Comparison of ENCODE assay signal across 19 cellular contexts in the genomic region with DNA sequence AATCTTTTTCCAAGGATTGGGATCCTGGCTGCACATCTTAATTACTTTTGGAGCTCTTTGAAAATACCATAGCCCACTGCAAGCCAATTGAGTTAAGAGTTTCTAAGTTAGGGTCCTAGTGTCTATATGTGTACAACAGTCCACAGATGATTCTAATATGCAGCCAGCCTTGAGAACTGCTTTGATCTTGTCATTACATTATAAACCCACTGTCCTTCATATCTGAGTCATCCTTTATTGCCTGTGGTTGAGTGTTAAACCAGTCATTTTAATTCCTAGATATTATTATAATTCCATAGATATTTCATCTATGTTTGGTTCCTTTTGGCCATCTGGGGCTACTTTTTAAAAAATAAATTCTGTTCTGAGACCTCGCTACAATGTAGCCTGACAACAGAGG.
"Had no signal": no experiment of that assay in that cellular context is flagged by ENCODE, and none has a peak within 500 bp of the region (broad histone marks: within the 10 kb centered on the region; RNA-seq: fewer than 3 reads in every experiment).

No MANE protein-coding gene starts in this region.

- H3K27ac Mint-ChIP-seq: activated naive CD8-positive, alpha-beta T cell treated with anti-CD3 and anti-CD28 coated beads, Interleukin-2, amount 10 ng/mL, durations not matched to agents 7 days and 5 days; dendritic cell treated with granulocyte-macrophage colony-stimulating factor and Interleukin-4, amounts not matched to agents 40 ng/mL and 50 ng/mL, for 4 days; naive thymus-derived CD8-positive, alpha-beta T cell had no signal

- DNase-seq: activated CD4-positive, alpha-beta T cell treated with anti-CD3 and anti-CD28 coated beads for 1 hour; activated CD4-positive, alpha-beta T cell treated with anti-CD3 and anti-CD28 coated beads, Interleukin-2, amount 50 U/mL, for 4 hours; activated naive CD4-positive, alpha-beta T cell; activated naive CD8-positive, alpha-beta T cell treated with anti-CD3 and anti-CD28 coated beads, Interleukin-2, amount 10 ng/mL, durations not matched to agents 7 days and 5 days; activated T-cell treated with anti-CD3 and anti-CD28 coated beads for 4 hours; anterior cingulate cortex; effector memory CD4-positive, alpha-beta T cell; heart right ventricle; naive thymus-derived CD8-positive, alpha-beta T cell; nucleus accumbens; sigmoid colon; stimulated activated CD4-positive, alpha-beta T cell treated with anti-CD3 and anti-CD28 coated beads, Interleukin-1b, Interleukin-23, amount 100 ng/mL, for 48 hours; stomach; T-helper 1 cell; testis had no signal

- FAIRE-seq: frontal cortex, islet of Langerhans had no signal

- H3K4me3 ChIP-seq: heart right ventricle, sigmoid colon, stomach, testis had no signal

- H3K27me3 Mint-ChIP-seq: activated naive CD8-positive, alpha-beta T cell treated with anti-CD3 and anti-CD28 coated beads, Interleukin-2, amount 10 ng/mL, durations not matched to agents 7 days and 5 days; dendritic cell treated with granulocyte-macrophage colony-stimulating factor and Interleukin-4, amounts not matched to agents 40 ng/mL and 50 ng/mL, for 4 days; naive thymus-derived CD8-positive, alpha-beta T cell had no signal

- H3K4me3 Mint-ChIP-seq: activated naive CD8-positive, alpha-beta T cell treated with anti-CD3 and anti-CD28 coated beads, Interleukin-2, amount 10 ng/mL, durations not matched to agents 7 days and 5 days; dendritic cell treated with granulocyte-macrophage colony-stimulating factor and Interleukin-4, amounts not matched to agents 40 ng/mL and 50 ng/mL, for 4 days; naive thymus-derived CD8-positive, alpha-beta T cell had no signal

- H3K27me3 ChIP-seq: heart right ventricle, sigmoid colon, stomach, testis had no signal

- H3K4me1 Mint-ChIP-seq: naive thymus-derived CD8-positive, alpha-beta T cell had no signal

- ATAC-seq: heart right ventricle; left lobe of liver; naive thymus-derived CD8-positive, alpha-beta T cell had no signal

- H3K4me1 ChIP-seq: heart right ventricle, sigmoid colon, stomach, testis had no signal

- H3K9me3 ChIP-seq: heart right ventricle, sigmoid colon, stomach, testis had no signal

- H3K9me3 Mint-ChIP-seq: activated naive CD8-positive, alpha-beta T cell treated with anti-CD3 and anti-CD28 coated beads, Interleukin-2, amount 10 ng/mL, durations not matched to agents 7 days and 5 days; dendritic cell treated with granulocyte-macrophage colony-stimulating factor and Interleukin-4, amounts not matched to agents 40 ng/mL and 50 ng/mL, for 4 days; naive thymus-derived CD8-positive, alpha-beta T cell had no signal

- H3K27ac ChIP-seq: sigmoid colon, testis had no signal
